Comparison of ENCODE assay signal across 1 cellular context in the genomic region with DNA sequence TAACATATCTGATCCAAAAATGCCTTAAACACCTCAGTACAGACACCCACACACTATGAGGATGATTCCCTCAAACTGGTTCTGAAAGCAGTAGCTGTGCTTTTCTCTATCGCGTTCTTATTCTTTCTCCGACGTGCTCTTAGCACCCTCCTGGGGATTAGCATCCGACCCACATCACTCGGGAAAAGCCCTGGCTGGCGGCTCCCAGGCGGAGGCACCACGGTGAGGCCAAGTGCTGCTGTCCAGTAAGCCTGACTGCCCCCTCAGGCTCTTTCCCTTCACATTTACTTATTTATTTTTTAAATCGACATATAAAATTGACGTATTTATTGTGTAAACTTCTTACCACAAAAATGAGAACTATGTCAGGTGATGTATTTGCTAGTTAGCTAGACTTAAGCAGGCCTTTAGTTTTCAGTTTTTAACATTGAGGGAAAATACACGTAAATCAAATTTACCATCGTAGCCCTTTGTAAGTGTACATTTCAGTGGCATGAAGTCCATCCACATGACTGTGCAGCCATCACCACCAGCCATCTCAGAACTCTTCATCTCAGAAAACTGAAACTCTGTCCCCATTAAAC.
TF ChIP-seq lines count a peak whose summit lies in the region.

No MANE protein-coding gene starts in this region.

TF ChIP-seq in HepG2, 621 proteins besides CTCF, POLR2A, EP300 and RAD21:
- TF ChIP-seq SMAD9 (CRISPR knock-in tag; IDR thresholded peaks at IDR 0.05) (no peak), PAWR (CRISPR knock-in tag; IDR thresholded peaks at IDR 0.05; ENCODE audit: borderline replicate concordance) (no peak), STAT5B (CRISPR knock-in tag; IDR thresholded peaks at IDR 0.05) (no peak), KLF16 (CRISPR knock-in tag; IDR thresholded peaks at IDR 0.05) (no peak), ATRX (CRISPR knock-in tag; IDR thresholded peaks at IDR 0.05; ENCODE audit: borderline replicate concordance) (no peak), ZNF7 (CRISPR knock-in tag; IDR thresholded peaks at IDR 0.05) (no peak), NFE2 (CRISPR knock-in tag; IDR thresholded peaks at IDR 0.05) (no peak), NFE2L1 (CRISPR knock-in tag; IDR thresholded peaks at IDR 0.05; ENCODE audit: borderline replicate concordance) (no peak), SRSF1 (optimal IDR thresholded peaks at IDR 0.05; ENCODE audit: low read depth, low read length) (no peak), DNMT1 (CRISPR knock-in tag; IDR thresholded peaks at IDR 0.05) (no peak), HNRNPK (IDR thresholded peaks at IDR 0.05; ENCODE audit: low read depth, low read length, poor library complexity, severe bottlenecking) (no peak), ZNF747 (CRISPR knock-in tag; IDR thresholded peaks at IDR 0.05; ENCODE audit: borderline replicate concordance) (no peak)
- TF ChIP-seq, protein P1, sequence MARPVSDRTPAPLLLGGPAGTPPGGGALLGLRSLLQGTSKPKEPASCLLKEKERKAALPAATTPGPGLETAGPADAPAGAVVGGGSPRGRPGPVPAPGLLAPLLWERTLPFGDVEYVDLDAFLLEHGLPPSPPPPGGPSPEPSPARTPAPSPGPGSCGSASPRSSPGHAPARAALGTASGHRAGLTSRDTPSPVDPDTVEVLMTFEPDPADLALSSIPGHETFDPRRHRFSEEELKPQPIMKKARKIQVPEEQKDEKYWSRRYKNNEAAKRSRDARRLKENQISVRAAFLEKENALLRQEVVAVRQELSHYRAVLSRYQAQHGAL (CRISPR knock-in tag; IDR thresholded peaks at IDR 0.05; ENCODE audit: not compliant biosample characterization) = no peak
